25 cellular contexts compared by ENCODE assay signal in genomic region chr12:9944404-9944803, GRCh38. TPM values are rescaled to one million over a fixed set of nuclear protein-coding genes. Genes with fewer than 3 reads are reported as not detected.
DNase-seq lines count a peak whose midpoint lies in the region; ATAC-seq, FAIRE-seq and TF ChIP-seq lines count a peak whose summit lies in the region.
"Had no signal": no experiment of that assay in that cellular context is flagged by ENCODE, and none has a peak within 500 bp of the region (broad histone marks: within the 10 kb centered on the region; RNA-seq: fewer than 3 reads in every experiment).

No MANE protein-coding gene starts in this region.

- intact Hi-C loops in OCI-LY7 (cut with micrococcal nuclease; ENCODE audit: unreplicated experiment): no loop called here
- intact Hi-C loops in pancreas (cut with DNase I): no loop called here

- H3K27ac ChIP-seq in OCI-LY7 (ENCODE audit: low read depth, low read length, poor library complexity, severe bottlenecking): no peak overlapping the region
- no peak overlapping the region for H3K27ac ChIP-seq in pancreas

- no peak for ATAC-seq in naive thymus-derived CD8-positive, alpha-beta T cell
- no peak for ATAC-seq in pancreas
- ATAC-seq: GM23338 had no signal

- no peaks in the 10 kb centered on the region for H4K20me1 ChIP-seq in OCI-LY7 (ENCODE audit: insufficient read depth, low read length)

- no peak for DNase-seq in T-helper 2 cell treated with Interferon-gamma antibody and Interleukin-4, amounts not matched to agents 5 μg/mL and 100 μg/mL, for 36 hours (ENCODE audit: low spot score)
- DNase-seq in T-helper 2 cell (no peak), GDM1 (lab: John Stamatoyannopoulos, UW) (peak; percentile 3), OCI-LY7 (ENCODE audit: low spot score) (no peak), NCI-H226 (no peak), NCI-H1694 treated with DMSO at 0.1 percent for 48 hours (lab: John Stamatoyannopoulos, UW) (no peak), pancreas (no peak)
- no peak for DNase-seq in naive thymus-derived CD8-positive, alpha-beta T cell
- DNase-seq: activated CD4-positive, alpha-beta T cell treated with anti-CD3 and anti-CD28 coated beads for 48 hours; CD4-positive, alpha-beta memory T cell; endodermal cell; KG1; kidney glomerular epithelial cell; mammary epithelial cell; NCI-H1092 treated with DMSO at 0.1 percent for 48 hours; NCI-H2081 treated with DMSO at 0.1 percent for 48 hours; NCI-H524 had no signal

- no peaks in the 10 kb centered on the region for H3K9me2 ChIP-seq in OCI-LY7 (ENCODE audit: insufficient read depth, low read length)

- no peaks in the 10 kb centered on the region for H3K9me3 ChIP-seq in OCI-LY7 (ENCODE audit: low read length)
- H3K9me3 ChIP-seq in pancreas: no peaks in the 10 kb centered on the region

- H3K36me3 ChIP-seq in OCI-LY7 (ENCODE audit: insufficient read depth, low read length) (no peaks in the 10 kb centered on the region), pancreas (no peaks in the 10 kb centered on the region)

- FAIRE-seq in pancreas (lab: Jason Lieb, UNC): no peak
- FAIRE-seq: A204.1, colon had no signal

- POLR2A ChIA-PET in OCI-LY7 (lab: Charles Lee): interaction anchor here (1.5 kb wide), 1 partner anchor 13 kb away, joined by 3 read pairs; the partner anchor contains the start of gene CLEC2A
- POLR2A ChIA-PET in naive thymus-derived CD8-positive, alpha-beta T cell (lab: Charles Lee): no interaction called here

- H3K4me3 ChIP-seq in OCI-LY7 (ENCODE audit: low read depth, low read length, poor library complexity, severe bottlenecking) (no peak overlapping the region), pancreas (no peak overlapping the region)
- H3K4me3 ChIP-seq: GM23338 had no signal

- no peaks in the 10 kb centered on the region for H3K9me3 Mint-ChIP-seq in T-helper 2 cell treated with Interferon-gamma antibody and Interleukin-4, amounts not matched to agents 5 μg/mL and 100 μg/mL, for 36 hours
- H3K9me3 Mint-ChIP-seq in naive thymus-derived CD8-positive, alpha-beta T cell: no peaks in the 10 kb centered on the region
- H3K9me3 Mint-ChIP-seq: CD4-positive, alpha-beta memory T cell had no signal

- 0 out of 2 replicates have a peak overlapping the region, but pooled peaks have one; percentile 33 for H2AFZ ChIP-seq in OCI-LY7 (ENCODE audit: low read length)
- H2AFZ ChIP-seq: GM23338 had no signal

- peaks cover 18% of the 10 kb centered on the region for H3K27me3 Mint-ChIP-seq in T-helper 2 cell treated with Interferon-gamma antibody and Interleukin-4, amounts not matched to agents 5 μg/mL and 100 μg/mL, for 36 hours (ENCODE audit: low read depth)
- no peaks in the 10 kb centered on the region for H3K27me3 Mint-ChIP-seq in naive thymus-derived CD8-positive, alpha-beta T cell

- no peak overlapping the region for H3K4me2 ChIP-seq in OCI-LY7 (ENCODE audit: low read length)
- H3K4me2 ChIP-seq: GM23338 had no signal

- H3K4me1 Mint-ChIP-seq in T-helper 2 cell treated with Interferon-gamma antibody and Interleukin-4, amounts not matched to agents 5 μg/mL and 100 μg/mL, for 36 hours (ENCODE audit: low read depth): peaks cover 58% of the 10 kb centered on the region
- H3K4me1 Mint-ChIP-seq in naive thymus-derived CD8-positive, alpha-beta T cell: peaks cover 11 to 44% (median 27%) of the 10 kb centered on the region in 4 donors
- H3K4me1 Mint-ChIP-seq: GM23338 had no signal

- TF ChIP-seq CTCF in OCI-LY7 (conservative IDR thresholded peaks at IDR 0.05; ENCODE audit: low read length) (no peak), pancreas (IDR thresholded peaks at IDR 0.05) (no peak)

- H3K27ac Mint-ChIP-seq in T-helper 2 cell treated with Interferon-gamma antibody and Interleukin-4, amounts not matched to agents 5 μg/mL and 100 μg/mL, for 36 hours: peak overlapping the region; percentile 58
- H3K27ac Mint-ChIP-seq in naive thymus-derived CD8-positive, alpha-beta T cell: peak overlapping the region in 3 of 10 donors; percentile 27 to 68 (median 31)
- H3K27ac Mint-ChIP-seq: endodermal cell, GM23338 had no signal

- no TSS peak for BruUV-seq in OCI-LY7 (replicated peaks; lab: Mats Ljungman, UMichigan)

- H3K4me3 Mint-ChIP-seq in T-helper 2 cell treated with Interferon-gamma antibody and Interleukin-4, amounts not matched to agents 5 μg/mL and 100 μg/mL, for 36 hours: peak overlapping the region; percentile 7
- peak overlapping the region in 9 of 10 donors; percentile 4 to 70 (median 38) for H3K4me3 Mint-ChIP-seq in naive thymus-derived CD8-positive, alpha-beta T cell
- H3K4me3 Mint-ChIP-seq: endodermal cell, GM23338 had no signal

- H3K36me3 Mint-ChIP-seq in T-helper 2 cell treated with Interferon-gamma antibody and Interleukin-4, amounts not matched to agents 5 μg/mL and 100 μg/mL, for 36 hours (ENCODE audit: low read depth): no peaks in the 10 kb centered on the region
- H3K36me3 Mint-ChIP-seq in naive thymus-derived CD8-positive, alpha-beta T cell: no peaks in the 10 kb centered on the region
- H3K36me3 Mint-ChIP-seq: CD4-positive, alpha-beta memory T cell had no signal

- no peaks in the 10 kb centered on the region for H3K27me3 ChIP-seq in pancreas

- H3K4me1 ChIP-seq in OCI-LY7 (ENCODE audit: insufficient read depth, low read length, poor library complexity, severe bottlenecking) (no peaks in the 10 kb centered on the region), pancreas (no peaks in the 10 kb centered on the region)

- H3K79me2 ChIP-seq in OCI-LY7 (ENCODE audit: insufficient read depth, low read depth, low read length): no peaks in the 10 kb centered on the region

- WGBS in pancreas, 2 donors: 58 to 61% methylated on average over 2 of the region's 2 CpGs

- CTCF ChIA-PET in OCI-LY7 (lab: Charles Lee; ENCODE audit: unreplicated experiment): no interaction called here

RNA-seq across cellular contexts. Expression of gene CLEC2A, which starts 12.2 kb away (rescaled TPM):
- not detected in 2 replicates for total RNA-seq in OCI-LY7 (2014; rRNA removed; shearing (Covaris generic))
- total RNA-seq in OCI-LY7 (2022) (not detected in 2 replicates), pancreas (not detected)
- not detected for total RNA-seq in naive thymus-derived CD8-positive, alpha-beta T cell
- not detected for polyA plus RNA-seq in naive thymus-derived CD8-positive, alpha-beta T cell
- polyA plus RNA-seq in pancreas: not detected
- total RNA-seq: CD4-positive, alpha-beta memory T cell; fibroblast of lung; glomerular endothelial cell; GM23338; mammary epithelial cell; omental fat pad; subcutaneous adipose tissue; urinary bladder had no signal
- polyA plus RNA-seq: CD4-positive, alpha-beta memory T cell; fibroblast of lung; GM23338; mammary epithelial cell; urinary bladder had no signal

RNA-seq across cellular contexts. Expression of gene CLEC12A, which starts 26.8 kb away (rescaled TPM):
- not detected in 2 replicates for total RNA-seq in OCI-LY7 (2014; rRNA removed; shearing (Covaris generic))
- total RNA-seq in OCI-LY7 (2022) (not detected in 2 replicates), pancreas (1 to 10 TPM in 2 of 6 donors, under 1 TPM in 3, not detected in 1; 0.19 to 3.4 (median 0.93) TPM)
- not detected for total RNA-seq in naive thymus-derived CD8-positive, alpha-beta T cell
- polyA plus RNA-seq in naive thymus-derived CD8-positive, alpha-beta T cell: under 1 TPM in 2 of 3 donors, not detected in 1; 0.15 to 0.31 TPM
- polyA plus RNA-seq in pancreas: under 1 TPM; 0.19 to 0.77 TPM
- total RNA-seq: endodermal cell, fibroblast of lung, glomerular endothelial cell, GM23338, mammary epithelial cell had no signal
- polyA plus RNA-seq: CD4-positive, alpha-beta memory T cell; fibroblast of lung; GM23338; mammary epithelial cell had no signal

RNA-seq across cellular contexts. Expression of gene CLEC1B, which starts 54.5 kb away (rescaled TPM):
- total RNA-seq in OCI-LY7 (2014; rRNA removed; shearing (Covaris generic)): not detected in 2 replicates
- total RNA-seq in OCI-LY7 (2022): not detected in 2 replicates
- not detected for total RNA-seq in naive thymus-derived CD8-positive, alpha-beta T cell
- polyA plus RNA-seq in naive thymus-derived CD8-positive, alpha-beta T cell: not detected
- total RNA-seq in pancreas: not detected
- under 1 TPM in 1 of 2 donors, not detected in 1; 0.02 TPM for polyA plus RNA-seq in pancreas
- total RNA-seq: CD4-positive, alpha-beta memory T cell; endodermal cell; fibroblast of lung; GM23338; mammary epithelial cell; omental fat pad; subcutaneous adipose tissue; urinary bladder had no signal
- polyA plus RNA-seq: CD4-positive, alpha-beta memory T cell; fibroblast of lung; GM23338; mammary epithelial cell; urinary bladder had no signal
